In the genomic region with DNA sequence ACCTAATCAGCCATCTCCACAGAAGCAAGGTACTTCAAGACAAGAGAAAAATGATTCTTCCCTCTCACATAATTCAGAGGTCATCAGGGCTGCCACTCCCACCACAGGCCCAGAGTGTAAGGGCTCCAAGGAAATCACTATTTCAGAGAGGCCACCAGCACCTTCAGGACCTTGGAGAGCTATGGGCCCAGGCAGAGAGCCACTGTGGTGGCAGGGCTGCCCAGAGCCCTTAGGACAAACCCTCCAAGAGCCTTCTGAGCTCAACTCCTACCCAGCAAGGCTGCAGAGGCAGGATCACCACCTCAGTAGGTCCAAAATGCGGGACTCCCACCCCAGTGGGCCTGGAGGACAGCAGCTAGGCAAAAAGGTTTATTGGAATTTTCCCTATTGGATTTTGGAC, we compare ENCODE assay signal across 13 cellular contexts. TPM values are rescaled to one million over a fixed set of nuclear protein-coding genes. Genes with fewer than 3 reads are reported as not detected.
DNase-seq lines count a peak whose midpoint lies in the region; ATAC-seq and TF ChIP-seq lines count a peak whose summit lies in the region.
"Had no signal": no experiment of that assay in that cellular context is flagged by ENCODE, and none has a peak within 500 bp of the region (broad histone marks: within the 10 kb centered on the region; RNA-seq: fewer than 3 reads in every experiment).

No MANE protein-coding gene starts in this region.

- ATAC-seq in mucosa of descending colon = peak; percentile 34
- no peak for ATAC-seq in CD8-positive, alpha-beta T cell
- no peak for ATAC-seq in HG03432 (IDR thresholded peaks at IDR 0.05; ENCODE audit: unreplicated experiment)
- ATAC-seq: body of pancreas, natural killer cell had no signal

- no peak overlapping the region for H3K27ac Mint-ChIP-seq in CD8-positive, alpha-beta T cell
- H3K27ac Mint-ChIP-seq: natural killer cell had no signal

- H3K27ac ChIP-seq in CD8-positive, alpha-beta T cell (ENCODE audit: low read depth, low read length) = no peak overlapping the region
- no peak overlapping the region for H3K27ac ChIP-seq in A673 (ENCODE audit: low read depth, low read length, poor library complexity, severe bottlenecking)
- H3K27ac ChIP-seq: body of pancreas, epithelial cell of prostate had no signal

- peaks cover 3% of the 10 kb centered on the region for H3K27me3 Mint-ChIP-seq in CD8-positive, alpha-beta T cell (ENCODE audit: low read depth)

- no peak for TF ChIP-seq CTCF in epithelial cell of esophagus (IDR thresholded peaks at IDR 0.05; ENCODE audit: insufficient read depth, low read depth, low read length, missing control alignments)
- TF ChIP-seq CTCF in mucosa of descending colon (IDR thresholded peaks at IDR 0.05) = no peak
- no peak for TF ChIP-seq CTCF in CD8-positive, alpha-beta T cell (IDR thresholded peaks at IDR 0.05)
- TF ChIP-seq CTCF in A673 (conservative IDR thresholded peaks at IDR 0.05; ENCODE audit: low read depth, low read length) = no peak

- H3K36me3 Mint-ChIP-seq in CD8-positive, alpha-beta T cell = no peaks in the 10 kb centered on the region
- H3K36me3 Mint-ChIP-seq: natural killer cell had no signal

- no peaks in the 10 kb centered on the region for H3K36me3 ChIP-seq in H7 (replicated peaks; ENCODE audit: control insufficient read depth, insufficient read depth, low read length)
- H3K36me3 ChIP-seq in mucosa of descending colon (ENCODE audit: low read depth) = no peaks in the 10 kb centered on the region
- H3K36me3 ChIP-seq in CD8-positive, alpha-beta T cell (ENCODE audit: insufficient read depth, low read length) = no peaks in the 10 kb centered on the region
- H3K36me3 ChIP-seq in A673 (ENCODE audit: insufficient read depth, low read length, poor library complexity, severe bottlenecking) = no peaks in the 10 kb centered on the region

- intact Hi-C loops in mucosa of descending colon (cut with DNase I, micrococcal nuclease) = no loop called here
- intact Hi-C loops in CD8-positive, alpha-beta T cell (cut with DNase I, micrococcal nuclease) = no loop called here
- intact Hi-C loops in A673 (cut with micrococcal nuclease; ENCODE audit: unreplicated experiment) = no loop called here

- BruUV-seq in A673 (replicated peaks; lab: Mats Ljungman, UMichigan) = no TSS peak

- DNase-seq in H7 (peak; percentile 71), RKO (ENCODE audit: low spot score) (peak; percentile 37), epithelial cell of esophagus (ENCODE audit: low read depth) (peak; percentile 41), mucosa of descending colon (peak in 1 of 3 donors; percentile 9), A673 (ENCODE audit: low spot score) (no peak)
- no peak for DNase-seq in CD8-positive, alpha-beta T cell
- DNase-seq: activated T-cell treated with anti-CD3 and anti-CD28 coated beads for 4 hours, body of pancreas, natural killer cell, NCI-H1105, Right ventricle myocardium superior had no signal

- H3K4me1 Mint-ChIP-seq in CD8-positive, alpha-beta T cell (ENCODE audit: low read depth) = peaks cover 5% of the 10 kb centered on the region
- H3K4me1 Mint-ChIP-seq: natural killer cell had no signal

- H3K4me3 ChIP-seq in H7 (ENCODE audit: insufficient read depth, low read depth, low read length) = no peak overlapping the region
- H3K4me3 ChIP-seq in epithelial cell of esophagus (ENCODE audit: low read length) = no peak overlapping the region
- no peak overlapping the region for H3K4me3 ChIP-seq in mucosa of descending colon
- H3K4me3 ChIP-seq in CD8-positive, alpha-beta T cell (ENCODE audit: low read depth, low read length) = no peak overlapping the region
- H3K4me3 ChIP-seq in A673 (ENCODE audit: low read depth, low read length, poor library complexity, severe bottlenecking) = no peak overlapping the region
- H3K4me3 ChIP-seq: body of pancreas had no signal

- POLR2A ChIA-PET in CD8-positive, alpha-beta T cell (lab: Charles Lee) = no interaction called here
- POLR2A ChIA-PET in A673 (lab: Charles Lee; ENCODE audit: low non-redundant PET) = no interaction called here

- H3K9me3 ChIP-seq in mucosa of descending colon (no peaks in the 10 kb centered on the region), A673 (ENCODE audit: low read depth, low read length, poor library complexity, severe bottlenecking) (no peaks in the 10 kb centered on the region)
- H3K9me3 ChIP-seq in CD8-positive, alpha-beta T cell (ENCODE audit: low read length) = no peaks in the 10 kb centered on the region
- H3K9me3 ChIP-seq: body of pancreas had no signal

- H3K9me3 Mint-ChIP-seq in CD8-positive, alpha-beta T cell = no peaks in the 10 kb centered on the region
- H3K9me3 Mint-ChIP-seq: natural killer cell had no signal

- H3K4me1 ChIP-seq in mucosa of descending colon (ENCODE audit: low read depth) (no peaks in the 10 kb centered on the region), A673 (ENCODE audit: insufficient read depth, low read length, poor library complexity, severe bottlenecking) (no peaks in the 10 kb centered on the region)
- no peaks in the 10 kb centered on the region for H3K4me1 ChIP-seq in CD8-positive, alpha-beta T cell (ENCODE audit: insufficient read depth, low read length)
- H3K4me1 ChIP-seq: body of pancreas had no signal

- no peaks in the 10 kb centered on the region for H3K27me3 ChIP-seq in H7 (ENCODE audit: control insufficient read depth, insufficient read depth, low read length)
- no peaks in the 10 kb centered on the region for H3K27me3 ChIP-seq in CD8-positive, alpha-beta T cell (ENCODE audit: insufficient read depth, low read length)
- H3K27me3 ChIP-seq in A673 (replicated peaks; ENCODE audit: insufficient read depth, low read depth, low read length, poor library complexity) = no peaks in the 10 kb centered on the region
- H3K27me3 ChIP-seq: body of pancreas had no signal

- CTCF ChIA-PET in CD8-positive, alpha-beta T cell (lab: Charles Lee) = no interaction called here
- CTCF ChIA-PET in A673 (lab: Charles Lee) = no interaction called here

- no peak overlapping the region for H3K4me3 Mint-ChIP-seq in CD8-positive, alpha-beta T cell
- H3K4me3 Mint-ChIP-seq: natural killer cell had no signal

RNA-seq across cellular contexts. Expression of a gene that starts 17.9 kb away (rescaled TPM):
- total RNA-seq in H7 (2014; rRNA removed; shearing (Covaris generic)) = 22.8 and 30.2 TPM in 2 replicates
- 10 to 100 TPM; 15.2 to 27.5 (median 20.4) TPM for total RNA-seq in mucosa of descending colon
- 1 to 10 TPM; 6.7 to 7.6 TPM for total RNA-seq in CD8-positive, alpha-beta T cell
- total RNA-seq in A673 (2021) = 33.1 and 36.2 TPM in 2 replicates

Comparison
In these comparisons a context has a peak if more than half of its experiments do, and no peak if none do; other contexts are left out.
1. DNase-seq: peak in H7 (single experiment), RKO (single experiment) and epithelial cell of esophagus (single experiment); none in CD8-positive, alpha-beta T cell (0 of 7) and A673 (single experiment).